ENCODE assay signal across 16 cellular contexts in genomic region chr1:236403905-236404696, GRCh38. TPM values are rescaled to one million over a fixed set of nuclear protein-coding genes. Genes with fewer than 3 reads are reported as not detected.
"Had no signal": no experiment of that assay in that cellular context is flagged by ENCODE, and none has a peak within 500 bp of the region (broad histone marks: within the 10 kb centered on the region; RNA-seq: fewer than 3 reads in every experiment).

No MANE protein-coding gene starts in this region.

- H3K4me1 ChIP-seq: breast epithelium, gastroesophageal sphincter had no signal

- H3K36me3 ChIP-seq: breast epithelium, gastroesophageal sphincter, neural progenitor cell had no signal

- H3K4me1 Mint-ChIP-seq: activated B cell treated with CpG ODN at 0.5 μM for 24 hours had no signal

- FAIRE-seq: keratinocyte, TTC549, urothelium cell line had no signal

- H3K9me3 ChIP-seq: breast epithelium, gastroesophageal sphincter had no signal

- H3K27me3 ChIP-seq: breast epithelium had no signal

- H3K4me2 ChIP-seq: neural progenitor cell had no signal

- DNase-seq: activated B cell treated with CpG ODN at 0.5 μM for 24 hours; activated CD4-positive, alpha-beta T cell treated with anti-CD3 and anti-CD28 coated beads for 48 hours; activated CD8-positive, alpha-beta T cell treated with anti-CD3 and anti-CD28 coated beads for 36 hours; activated naive CD4-positive, alpha-beta T cell treated with anti-CD3 and anti-CD28 coated beads for 36 hours; activated naive CD8-positive, alpha-beta T cell treated with anti-CD3 and anti-CD28 coated beads, Interleukin-2, amount 50 U/mL, for 24 hours; aorta had no signal

- H3K9me3 Mint-ChIP-seq: activated B cell treated with CpG ODN at 0.5 μM for 24 hours; activated CD8-positive, alpha-beta T cell treated with anti-CD3 and anti-CD28 coated beads for 36 hours; activated naive CD4-positive, alpha-beta T cell treated with anti-CD3 and anti-CD28 coated beads for 36 hours; activated naive CD8-positive, alpha-beta T cell treated with anti-CD3 and anti-CD28 coated beads, Interleukin-2, amount 50 U/mL, for 24 hours; neural progenitor cell; stimulated activated effector memory CD8-positive, alpha-beta T cell treated with anti-CD3 and anti-CD28 coated beads, Interleukin-12 subunit alpha, Interleukin-12 subunit beta, amount 100 ng/mL, for 72 hours; T-helper 1 cell treated with Interleukin-12 subunit alpha and Interleukin-12 subunit beta and Interleukin-4 antibody, amounts not matched to agents 30 μg/mL and 1 μg/mL, for 36 hours had no signal

- H3K4me3 Mint-ChIP-seq: activated B cell treated with CpG ODN at 0.5 μM for 24 hours; activated CD8-positive, alpha-beta T cell treated with anti-CD3 and anti-CD28 coated beads for 36 hours; activated naive CD4-positive, alpha-beta T cell treated with anti-CD3 and anti-CD28 coated beads for 36 hours; activated naive CD8-positive, alpha-beta T cell treated with anti-CD3 and anti-CD28 coated beads, Interleukin-2, amount 50 U/mL, for 24 hours; neural progenitor cell; stimulated activated effector memory CD8-positive, alpha-beta T cell treated with anti-CD3 and anti-CD28 coated beads, Interleukin-12 subunit alpha, Interleukin-12 subunit beta, amount 100 ng/mL, for 72 hours; T-helper 1 cell treated with Interleukin-12 subunit alpha and Interleukin-12 subunit beta and Interleukin-4 antibody, amounts not matched to agents 30 μg/mL and 1 μg/mL, for 36 hours had no signal

- H3K27ac ChIP-seq: breast epithelium, gastroesophageal sphincter, neural progenitor cell had no signal

- H3K9ac ChIP-seq: neural progenitor cell had no signal

- ATAC-seq: activated CD8-positive, alpha-beta T cell treated with anti-CD3 and anti-CD28 coated beads for 36 hours; activated naive CD8-positive, alpha-beta T cell treated with anti-CD3 and anti-CD28 coated beads, Interleukin-2, amount 50 U/mL, for 24 hours; gastroesophageal sphincter; left lobe of liver; stimulated activated effector memory CD8-positive, alpha-beta T cell treated with anti-CD3 and anti-CD28 coated beads, Interleukin-12 subunit alpha, Interleukin-12 subunit beta, amount 100 ng/mL, for 72 hours had no signal

- H2AFZ ChIP-seq: neural progenitor cell had no signal

- H3K36me3 Mint-ChIP-seq: neural progenitor cell had no signal

- H3K27ac Mint-ChIP-seq: activated B cell treated with CpG ODN at 0.5 μM for 24 hours; activated CD8-positive, alpha-beta T cell treated with anti-CD3 and anti-CD28 coated beads for 36 hours; activated naive CD4-positive, alpha-beta T cell treated with anti-CD3 and anti-CD28 coated beads for 36 hours; activated naive CD8-positive, alpha-beta T cell treated with anti-CD3 and anti-CD28 coated beads, Interleukin-2, amount 50 U/mL, for 24 hours; neural progenitor cell; stimulated activated effector memory CD8-positive, alpha-beta T cell treated with anti-CD3 and anti-CD28 coated beads, Interleukin-12 subunit alpha, Interleukin-12 subunit beta, amount 100 ng/mL, for 72 hours; T-helper 1 cell treated with Interleukin-12 subunit alpha and Interleukin-12 subunit beta and Interleukin-4 antibody, amounts not matched to agents 30 μg/mL and 1 μg/mL, for 36 hours had no signal

- H3K4me3 ChIP-seq: breast epithelium, gastroesophageal sphincter, neural progenitor cell had no signal

RNA-seq across cellular contexts. Expression of gene EDARADD, which starts 10.0 kb away (rescaled TPM):
- total RNA-seq: activated B cell treated with CpG ODN at 0.5 μM for 24 hours, lung microvascular endothelial cell had no signal
